ENCODE assay signal across 30 cellular contexts in genomic region chr3:4634894-4635293, GRCh38.
"Had no signal": no experiment of that assay in that cellular context is flagged by ENCODE, and none has a peak within 500 bp of the region (broad histone marks: within the 10 kb centered on the region; RNA-seq: fewer than 3 reads in every experiment).

No MANE protein-coding gene starts in this region.

- FAIRE-seq: astrocyte, bronchial epithelial cell, frontal cortex had no signal

- H3K4me3 ChIP-seq: coronary artery, dorsolateral prefrontal cortex had no signal

- H3K36me3 ChIP-seq: brain microvascular endothelial cell had no signal

- H3K27me3 ChIP-seq: brain microvascular endothelial cell, dorsolateral prefrontal cortex had no signal

- DNase-seq: activated CD4-positive, alpha-beta memory T cell treated with anti-CD3 and anti-CD28 coated beads for 36 hours; activated CD4-positive, alpha-beta T cell treated with anti-CD3 and anti-CD28 coated beads for 36 hours; activated CD4-positive, alpha-beta T cell treated with anti-CD3 and anti-CD28 coated beads, Interleukin-2, amount 10 ng/mL, durations not matched to agents 24 days and 14 days; activated CD4-positive, CD25-positive, alpha-beta regulatory T cell; activated CD4-positive, CD25-positive, alpha-beta regulatory T cell treated with anti-CD3 and anti-CD28 coated beads, Interleukin-2, amount 50 U/mL, for 72 hours; activated CD8-positive, alpha-beta memory T cell treated with anti-CD3 and anti-CD28 coated beads, Interleukin-2, amount 10 ng/mL, durations not matched to agents 7 days and 5 days; activated CD8-positive, alpha-beta memory T cell treated with anti-CD3 and anti-CD28 coated beads, Interleukin-2, amount 50 U/mL, for 4 hours; activated CD8-positive, alpha-beta T cell treated with anti-CD3 and anti-CD28 coated beads, Interleukin-2, amount 10 ng/mL, durations not matched to agents 7 days and 5 days; activated effector memory CD4-positive, alpha-beta T cell treated with Interleukin-2 at 50 U/mL for 16 hours; activated gamma-delta T cell treated with Interleukin-2 at 50 U/mL for 16 hours; activated naive CD4-positive, alpha-beta T cell treated with anti-CD3 and anti-CD28 coated beads, Interleukin-2, amount 50 U/mL, for 16 hours; activated naive CD4-positive, alpha-beta T cell treated with Interleukin-2 at 50 U/mL for 16 hours; activated T-cell treated with anti-CD3 and anti-CD28 coated beads, Interleukin-2, amount 50 U/mL, for 1 hour; amniotic stem cell; anterior cingulate cortex; brain microvascular endothelial cell; dorsolateral prefrontal cortex; effector memory CD4-positive, alpha-beta T cell; endodermal cell; foreskin fibroblast; head of caudate nucleus; T-helper 1 cell; T-helper 17 cell; T1000 had no signal

- ATAC-seq: activated CD4-positive, alpha-beta T cell treated with anti-CD3 and anti-CD28 coated beads for 36 hours; activated CD8-positive, alpha-beta memory T cell treated with anti-CD3 and anti-CD28 coated beads, Interleukin-2, amount 10 ng/mL, durations not matched to agents 7 days and 5 days; activated CD8-positive, alpha-beta T cell treated with anti-CD3 and anti-CD28 coated beads, Interleukin-2, amount 10 ng/mL, durations not matched to agents 7 days and 5 days; activated T-helper 17 cell treated with anti-CD3 and anti-CD28 coated beads, Interleukin-2, amount 50 U/mL, for 72 hours; esophagus mucosa; T-helper 17 cell had no signal

- H3K27ac ChIP-seq: brain microvascular endothelial cell, coronary artery, dorsolateral prefrontal cortex had no signal
